In genomic region chr2:129957891-129958290, GRCh38 we compare ENCODE assay signal across 28 cellular contexts. TPM values are rescaled to one million over a fixed set of nuclear protein-coding genes. Genes with fewer than 3 reads are reported as not detected.
"Had no signal": no experiment of that assay in that cellular context is flagged by ENCODE, and none has a peak within 500 bp of the region (broad histone marks: within the 10 kb centered on the region; RNA-seq: fewer than 3 reads in every experiment).

No MANE protein-coding gene starts in this region.

- H3K4me3 ChIP-seq: colonic mucosa, esophagus squamous epithelium, lung, neural progenitor cell, sigmoid colon, testis, tibial artery, upper lobe of left lung had no signal

- H3K36me3 ChIP-seq: colonic mucosa, esophagus squamous epithelium, neural progenitor cell, sigmoid colon, tibial artery, upper lobe of left lung had no signal

- DNase-seq: colonic mucosa; effector CD8-positive, alpha-beta T cell; endodermal cell; erythroblast; esophagus squamous epithelium; foreskin melanocyte; kidney; mesenchymal stem cell; midbrain; naive thymus-derived CD4-positive, alpha-beta T cell; right cardiac atrium; sigmoid colon; stimulated activated CD4-positive, alpha-beta T cell treated with anti-CD3 and anti-CD28 coated beads, Interleukin-2, amount 100 ng/mL, for 24 hours; stimulated activated CD4-positive, alpha-beta T cell treated with anti-CD3 and anti-CD28 coated beads, Interleukin-4, amount 100 ng/mL, for 24 hours; stimulated activated naive CD4-positive, alpha-beta T cell treated with Interleukin-2 at 50 U/mL for 16 hours; substantia nigra; testis; tibial artery; upper lobe of left lung had no signal

- FAIRE-seq: urothelium cell line had no signal

- H3K9me3 ChIP-seq: colonic mucosa, esophagus squamous epithelium, sigmoid colon, testis, tibial artery, upper lobe of left lung had no signal

- H3K4me2 ChIP-seq: neural progenitor cell had no signal

- H3K27me3 ChIP-seq: colonic mucosa, neural progenitor cell, sigmoid colon, testis, tibial artery, upper lobe of left lung had no signal

- H2AFZ ChIP-seq: neural progenitor cell, parathyroid adenoma had no signal

- H3K27ac ChIP-seq: colonic mucosa, esophagus squamous epithelium, neural progenitor cell, parathyroid adenoma, sigmoid colon, testis, tibial artery, upper lobe of left lung had no signal

- H3K79me2 ChIP-seq: parathyroid adenoma had no signal

- H3K4me1 ChIP-seq: colonic mucosa, esophagus squamous epithelium, neural progenitor cell, parathyroid adenoma, sigmoid colon, testis, tibial artery, upper lobe of left lung had no signal

- H3K9ac ChIP-seq: neural progenitor cell, parathyroid adenoma had no signal

RNA-seq across cellular contexts. Expression of gene RAB6C, which starts 21.6 kb away (rescaled TPM):
- total RNA-seq: esophagus squamous epithelium; left lobe of liver; lung; naive thymus-derived CD4-positive, alpha-beta T cell; osteoblast; progenitor cell of endocrine pancreas; renal cortical epithelial cell; skeletal muscle tissue; upper lobe of left lung had no signal
